Comparison of ENCODE assay signal across 10 cellular contexts in the genomic region with DNA sequence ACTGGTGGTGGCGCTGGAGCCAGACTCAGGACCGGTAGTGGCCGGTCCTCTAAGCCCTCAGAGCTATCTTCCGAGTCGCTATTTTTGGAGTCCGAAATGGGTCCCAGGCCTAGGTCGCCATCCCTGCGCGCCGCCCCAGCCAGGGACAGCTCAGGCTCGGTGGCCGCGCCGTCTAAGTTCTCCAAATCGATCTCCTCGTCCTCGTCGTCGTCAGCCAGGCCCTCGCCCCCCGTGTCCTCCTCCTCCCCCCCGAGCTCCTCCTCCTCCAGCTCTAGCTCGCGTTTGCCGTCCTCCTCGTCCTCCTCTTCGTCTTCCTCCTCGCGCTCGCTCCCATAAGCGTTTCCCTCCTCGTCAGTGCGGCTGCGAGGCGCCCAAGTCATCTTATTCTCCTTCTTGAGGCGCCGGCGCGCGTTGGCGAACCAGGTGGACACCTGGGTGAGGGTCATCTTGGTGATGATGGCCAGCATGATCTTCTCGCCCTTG. TPM values are rescaled to one million over a fixed set of nuclear protein-coding genes. Genes with fewer than 3 reads are reported as not detected.
DNase-seq lines count a peak whose midpoint lies in the region; ATAC-seq and TF ChIP-seq lines count a peak whose summit lies in the region.
"Had no signal": no experiment of that assay in that cellular context is flagged by ENCODE, and none has a peak within 500 bp of the region (broad histone marks: within the 10 kb centered on the region; RNA-seq: fewer than 3 reads in every experiment).

No MANE protein-coding gene starts in this region.

- H3K4me3 Mint-ChIP-seq in activated CD4-positive, alpha-beta T cell treated with anti-CD3 and anti-CD28 coated beads for 36 hours: peak overlapping the region; percentile 22
- H3K4me3 Mint-ChIP-seq in stimulated activated naive CD8-positive, alpha-beta T cell treated with anti-CD3 and anti-CD28 coated beads, Interleukin-15, amount 100 ng/mL, for 72 hours: peak overlapping the region; percentile 57 to 64

- ATAC-seq in activated CD4-positive, alpha-beta T cell treated with anti-CD3 and anti-CD28 coated beads for 36 hours: no peak
- ATAC-seq in stimulated activated naive CD8-positive, alpha-beta T cell treated with anti-CD3 and anti-CD28 coated beads, Interleukin-15, amount 100 ng/mL, for 72 hours: no peak
- ATAC-seq in GM21717 (IDR thresholded peaks at IDR 0.05; ENCODE audit: unreplicated experiment): no peak

- H3K36me3 ChIP-seq in WERI-Rb-1: no peaks in the 10 kb centered on the region

- H3K4me3 ChIP-seq in WERI-Rb-1 (ENCODE audit: low read depth, low read length): peak overlapping the region; percentile 62
- peak overlapping the region; percentile 36 for H3K4me3 ChIP-seq in iPS-11a (ENCODE audit: low read depth, low read length)

- no peaks in the 10 kb centered on the region for H3K36me3 Mint-ChIP-seq in activated CD4-positive, alpha-beta T cell treated with anti-CD3 and anti-CD28 coated beads for 36 hours (ENCODE audit: low read depth)
- H3K36me3 Mint-ChIP-seq: IgD-negative memory B cell had no signal

- POLR2A ChIA-PET in activated CD4-positive, alpha-beta T cell treated with anti-CD3 and anti-CD28 coated beads for 36 hours (lab: Charles Lee): no interaction called here

- CTCF ChIA-PET in activated CD4-positive, alpha-beta T cell treated with anti-CD3 and anti-CD28 coated beads for 36 hours (lab: Charles Lee): no interaction called here

- DNase-seq in activated CD4-positive, alpha-beta T cell treated with anti-CD3 and anti-CD28 coated beads for 36 hours: peak; percentile 16
- DNase-seq in activated CD4-positive, alpha-beta T cell treated with anti-CD3 and anti-CD28 coated beads, Interleukin-2, amount 50 U/mL, for 48 hours: no peak
- DNase-seq in WERI-Rb-1 (no peak), midbrain (lab: John Stamatoyannopoulos, UW) (no peak), middle frontal gyrus (ENCODE audit: extremely low spot score, low spot score) (no peak)
- DNase-seq in stimulated activated naive CD8-positive, alpha-beta T cell treated with anti-CD3 and anti-CD28 coated beads, Interleukin-15, amount 100 ng/mL, for 72 hours: no peak
- DNase-seq: GDM1 had no signal

- H3K4me1 Mint-ChIP-seq in activated CD4-positive, alpha-beta T cell treated with anti-CD3 and anti-CD28 coated beads for 36 hours: peaks cover 32% of the 10 kb centered on the region
- H3K4me1 Mint-ChIP-seq in stimulated activated naive CD8-positive, alpha-beta T cell treated with anti-CD3 and anti-CD28 coated beads, Interleukin-15, amount 100 ng/mL, for 72 hours: peaks cover 77% of the 10 kb centered on the region

- H3K9me3 Mint-ChIP-seq in activated CD4-positive, alpha-beta T cell treated with anti-CD3 and anti-CD28 coated beads for 36 hours (ENCODE audit: low read depth): no peaks in the 10 kb centered on the region
- no peaks in the 10 kb centered on the region for H3K9me3 Mint-ChIP-seq in stimulated activated naive CD8-positive, alpha-beta T cell treated with anti-CD3 and anti-CD28 coated beads, Interleukin-15, amount 100 ng/mL, for 72 hours

- TF ChIP-seq CTCF in WERI-Rb-1 (IDR thresholded peaks at IDR 0.05; ENCODE audit: low read depth, low read length): no peak

- peaks cover 43% of the 10 kb centered on the region for H3K27me3 ChIP-seq in WERI-Rb-1 (ENCODE audit: insufficient read depth, low read depth, severe bottlenecking)

- intact Hi-C loops in activated CD4-positive, alpha-beta T cell treated with anti-CD3 and anti-CD28 coated beads for 36 hours (cut with DNase I, micrococcal nuclease): loop anchor here in 1 of 2 experiments (5.0 to 10.0 kb wide), 3 partner anchors 393 to 1047 kb away; no protein-coding TSS in a partner anchor

- H3K27ac ChIP-seq in WERI-Rb-1: no peak overlapping the region

- H3K27me3 Mint-ChIP-seq in activated CD4-positive, alpha-beta T cell treated with anti-CD3 and anti-CD28 coated beads for 36 hours: peaks cover 58% of the 10 kb centered on the region
- H3K27me3 Mint-ChIP-seq in stimulated activated naive CD8-positive, alpha-beta T cell treated with anti-CD3 and anti-CD28 coated beads, Interleukin-15, amount 100 ng/mL, for 72 hours: peaks cover 99% of the 10 kb centered on the region

- H3K9me3 ChIP-seq in WERI-Rb-1 (ENCODE audit: severe bottlenecking): no peaks in the 10 kb centered on the region

- no peak overlapping the region for H3K27ac Mint-ChIP-seq in activated CD4-positive, alpha-beta T cell treated with anti-CD3 and anti-CD28 coated beads for 36 hours
- H3K27ac Mint-ChIP-seq in stimulated activated naive CD8-positive, alpha-beta T cell treated with anti-CD3 and anti-CD28 coated beads, Interleukin-15, amount 100 ng/mL, for 72 hours: no peak overlapping the region

RNA-seq across cellular contexts. Expression of a gene that starts 1.6 kb away (rescaled TPM):
- total RNA-seq in activated CD4-positive, alpha-beta T cell treated with anti-CD3 and anti-CD28 coated beads for 36 hours: not detected
